ENCODE assay signal across 1 cellular context in the genomic region with DNA sequence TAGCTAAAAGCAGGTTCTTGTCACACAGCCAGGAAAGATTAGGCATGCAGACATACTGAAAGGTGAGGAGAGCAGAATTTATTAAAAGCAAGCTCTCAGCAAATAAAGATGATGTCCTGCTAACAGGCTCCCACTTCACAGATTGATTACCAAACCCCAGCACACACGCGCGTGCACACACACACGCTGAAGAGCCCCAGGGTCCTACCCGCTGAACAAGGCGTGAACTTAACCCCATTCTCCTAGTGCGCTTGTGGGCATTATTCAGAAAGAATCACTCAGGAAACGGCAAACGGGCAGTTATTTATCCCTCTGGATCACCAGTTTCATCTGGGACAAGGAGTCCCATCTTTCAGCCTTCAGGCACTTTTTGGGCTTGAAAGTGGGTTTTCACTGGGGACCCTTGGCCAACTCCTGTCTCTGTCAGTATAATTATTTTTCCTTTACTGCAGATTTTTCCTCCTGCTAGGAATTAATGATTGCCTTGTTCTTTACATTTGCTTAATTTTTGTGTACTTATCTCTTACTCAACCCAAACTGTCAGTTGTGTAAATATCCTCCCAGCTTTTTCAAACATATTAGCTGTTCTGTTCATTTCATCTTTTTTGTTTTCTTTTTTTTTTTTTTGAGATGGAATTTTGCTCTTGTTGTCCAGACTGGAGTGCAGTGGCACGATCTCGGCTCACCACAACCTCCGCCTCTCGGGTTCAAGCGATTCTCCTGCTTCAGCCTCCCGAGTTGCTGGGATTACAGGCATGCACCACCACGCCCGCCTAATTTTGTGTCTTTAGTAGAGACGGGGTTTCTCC.
TF ChIP-seq lines count a peak whose summit lies in the region.

No MANE protein-coding gene starts in this region.

TF ChIP-seq in HepG2, 621 proteins besides CTCF, POLR2A, EP300 and RAD21 (continued from another document and continues in another):
- TF ChIP-seq, protein P1, sequence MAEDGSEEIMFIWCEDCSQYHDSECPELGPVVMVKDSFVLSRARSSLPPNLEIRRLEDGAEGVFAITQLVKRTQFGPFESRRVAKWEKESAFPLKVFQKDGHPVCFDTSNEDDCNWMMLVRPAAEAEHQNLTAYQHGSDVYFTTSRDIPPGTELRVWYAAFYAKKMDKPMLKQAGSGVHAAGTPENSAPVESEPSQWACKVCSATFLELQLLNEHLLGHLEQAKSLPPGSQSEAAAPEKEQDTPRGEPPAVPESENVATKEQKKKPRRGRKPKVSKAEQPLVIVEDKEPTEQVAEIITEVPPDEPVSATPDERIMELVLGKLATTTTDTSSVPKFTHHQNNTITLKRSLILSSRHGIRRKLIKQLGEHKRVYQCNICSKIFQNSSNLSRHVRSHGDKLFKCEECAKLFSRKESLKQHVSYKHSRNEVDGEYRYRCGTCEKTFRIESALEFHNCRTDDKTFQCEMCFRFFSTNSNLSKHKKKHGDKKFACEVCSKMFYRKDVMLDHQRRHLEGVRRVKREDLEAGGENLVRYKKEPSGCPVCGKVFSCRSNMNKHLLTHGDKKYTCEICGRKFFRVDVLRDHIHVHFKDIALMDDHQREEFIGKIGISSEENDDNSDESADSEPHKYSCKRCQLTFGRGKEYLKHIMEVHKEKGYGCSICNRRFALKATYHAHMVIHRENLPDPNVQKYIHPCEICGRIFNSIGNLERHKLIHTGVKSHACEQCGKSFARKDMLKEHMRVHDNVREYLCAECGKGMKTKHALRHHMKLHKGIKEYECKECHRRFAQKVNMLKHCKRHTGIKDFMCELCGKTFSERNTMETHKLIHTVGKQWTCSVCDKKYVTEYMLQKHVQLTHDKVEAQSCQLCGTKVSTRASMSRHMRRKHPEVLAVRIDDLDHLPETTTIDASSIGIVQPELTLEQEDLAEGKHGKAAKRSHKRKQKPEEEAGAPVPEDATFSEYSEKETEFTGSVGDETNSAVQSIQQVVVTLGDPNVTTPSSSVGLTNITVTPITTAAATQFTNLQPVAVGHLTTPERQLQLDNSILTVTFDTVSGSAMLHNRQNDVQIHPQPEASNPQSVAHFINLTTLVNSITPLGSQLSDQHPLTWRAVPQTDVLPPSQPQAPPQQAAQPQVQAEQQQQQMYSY (CRISPR knock-in tag; IDR thresholded peaks at IDR 0.05), result no peak
- no peak for TF ChIP-seq EZH2 (conservative IDR thresholded peaks at IDR 0.05; ENCODE audit: low read depth, low read length)
- TF ChIP-seq ZNF33B (CRISPR knock-in tag; IDR thresholded peaks at IDR 0.05), result no peak
- no peak for TF ChIP-seq BRD4 (CRISPR knock-in tag; IDR thresholded peaks at IDR 0.05)
- no peak for TF ChIP-seq ZFP62 (CRISPR knock-in tag; IDR thresholded peaks at IDR 0.05)
- no peak for TF ChIP-seq SRF (IDR thresholded peaks at IDR 0.05; ENCODE audit: low read depth, low read length)
- no peak for TF ChIP-seq MXI1 (IDR thresholded peaks at IDR 0.05; ENCODE audit: borderline replicate concordance, low read depth, low read length)
- TF ChIP-seq ZNF749 (CRISPR knock-in tag; IDR thresholded peaks at IDR 0.05; ENCODE audit: borderline replicate concordance), result 0 out of 2 replicates have a peak, but pooled peaks have one; percentile 57
- no peak for TF ChIP-seq PCBP2 (optimal IDR thresholded peaks at IDR 0.05; ENCODE audit: low read depth, low read length, poor library complexity, severe bottlenecking)
- TF ChIP-seq, protein P2, sequence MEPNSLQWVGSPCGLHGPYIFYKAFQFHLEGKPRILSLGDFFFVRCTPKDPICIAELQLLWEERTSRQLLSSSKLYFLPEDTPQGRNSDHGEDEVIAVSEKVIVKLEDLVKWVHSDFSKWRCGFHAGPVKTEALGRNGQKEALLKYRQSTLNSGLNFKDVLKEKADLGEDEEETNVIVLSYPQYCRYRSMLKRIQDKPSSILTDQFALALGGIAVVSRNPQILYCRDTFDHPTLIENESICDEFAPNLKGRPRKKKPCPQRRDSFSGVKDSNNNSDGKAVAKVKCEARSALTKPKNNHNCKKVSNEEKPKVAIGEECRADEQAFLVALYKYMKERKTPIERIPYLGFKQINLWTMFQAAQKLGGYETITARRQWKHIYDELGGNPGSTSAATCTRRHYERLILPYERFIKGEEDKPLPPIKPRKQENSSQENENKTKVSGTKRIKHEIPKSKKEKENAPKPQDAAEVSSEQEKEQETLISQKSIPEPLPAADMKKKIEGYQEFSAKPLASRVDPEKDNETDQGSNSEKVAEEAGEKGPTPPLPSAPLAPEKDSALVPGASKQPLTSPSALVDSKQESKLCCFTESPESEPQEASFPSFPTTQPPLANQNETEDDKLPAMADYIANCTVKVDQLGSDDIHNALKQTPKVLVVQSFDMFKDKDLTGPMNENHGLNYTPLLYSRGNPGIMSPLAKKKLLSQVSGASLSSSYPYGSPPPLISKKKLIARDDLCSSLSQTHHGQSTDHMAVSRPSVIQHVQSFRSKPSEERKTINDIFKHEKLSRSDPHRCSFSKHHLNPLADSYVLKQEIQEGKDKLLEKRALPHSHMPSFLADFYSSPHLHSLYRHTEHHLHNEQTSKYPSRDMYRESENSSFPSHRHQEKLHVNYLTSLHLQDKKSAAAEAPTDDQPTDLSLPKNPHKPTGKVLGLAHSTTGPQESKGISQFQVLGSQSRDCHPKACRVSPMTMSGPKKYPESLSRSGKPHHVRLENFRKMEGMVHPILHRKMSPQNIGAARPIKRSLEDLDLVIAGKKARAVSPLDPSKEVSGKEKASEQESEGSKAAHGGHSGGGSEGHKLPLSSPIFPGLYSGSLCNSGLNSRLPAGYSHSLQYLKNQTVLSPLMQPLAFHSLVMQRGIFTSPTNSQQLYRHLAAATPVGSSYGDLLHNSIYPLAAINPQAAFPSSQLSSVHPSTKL (CRISPR knock-in tag; IDR thresholded peaks at IDR 0.05), result peak; percentile 93
- TF ChIP-seq, protein P3, sequence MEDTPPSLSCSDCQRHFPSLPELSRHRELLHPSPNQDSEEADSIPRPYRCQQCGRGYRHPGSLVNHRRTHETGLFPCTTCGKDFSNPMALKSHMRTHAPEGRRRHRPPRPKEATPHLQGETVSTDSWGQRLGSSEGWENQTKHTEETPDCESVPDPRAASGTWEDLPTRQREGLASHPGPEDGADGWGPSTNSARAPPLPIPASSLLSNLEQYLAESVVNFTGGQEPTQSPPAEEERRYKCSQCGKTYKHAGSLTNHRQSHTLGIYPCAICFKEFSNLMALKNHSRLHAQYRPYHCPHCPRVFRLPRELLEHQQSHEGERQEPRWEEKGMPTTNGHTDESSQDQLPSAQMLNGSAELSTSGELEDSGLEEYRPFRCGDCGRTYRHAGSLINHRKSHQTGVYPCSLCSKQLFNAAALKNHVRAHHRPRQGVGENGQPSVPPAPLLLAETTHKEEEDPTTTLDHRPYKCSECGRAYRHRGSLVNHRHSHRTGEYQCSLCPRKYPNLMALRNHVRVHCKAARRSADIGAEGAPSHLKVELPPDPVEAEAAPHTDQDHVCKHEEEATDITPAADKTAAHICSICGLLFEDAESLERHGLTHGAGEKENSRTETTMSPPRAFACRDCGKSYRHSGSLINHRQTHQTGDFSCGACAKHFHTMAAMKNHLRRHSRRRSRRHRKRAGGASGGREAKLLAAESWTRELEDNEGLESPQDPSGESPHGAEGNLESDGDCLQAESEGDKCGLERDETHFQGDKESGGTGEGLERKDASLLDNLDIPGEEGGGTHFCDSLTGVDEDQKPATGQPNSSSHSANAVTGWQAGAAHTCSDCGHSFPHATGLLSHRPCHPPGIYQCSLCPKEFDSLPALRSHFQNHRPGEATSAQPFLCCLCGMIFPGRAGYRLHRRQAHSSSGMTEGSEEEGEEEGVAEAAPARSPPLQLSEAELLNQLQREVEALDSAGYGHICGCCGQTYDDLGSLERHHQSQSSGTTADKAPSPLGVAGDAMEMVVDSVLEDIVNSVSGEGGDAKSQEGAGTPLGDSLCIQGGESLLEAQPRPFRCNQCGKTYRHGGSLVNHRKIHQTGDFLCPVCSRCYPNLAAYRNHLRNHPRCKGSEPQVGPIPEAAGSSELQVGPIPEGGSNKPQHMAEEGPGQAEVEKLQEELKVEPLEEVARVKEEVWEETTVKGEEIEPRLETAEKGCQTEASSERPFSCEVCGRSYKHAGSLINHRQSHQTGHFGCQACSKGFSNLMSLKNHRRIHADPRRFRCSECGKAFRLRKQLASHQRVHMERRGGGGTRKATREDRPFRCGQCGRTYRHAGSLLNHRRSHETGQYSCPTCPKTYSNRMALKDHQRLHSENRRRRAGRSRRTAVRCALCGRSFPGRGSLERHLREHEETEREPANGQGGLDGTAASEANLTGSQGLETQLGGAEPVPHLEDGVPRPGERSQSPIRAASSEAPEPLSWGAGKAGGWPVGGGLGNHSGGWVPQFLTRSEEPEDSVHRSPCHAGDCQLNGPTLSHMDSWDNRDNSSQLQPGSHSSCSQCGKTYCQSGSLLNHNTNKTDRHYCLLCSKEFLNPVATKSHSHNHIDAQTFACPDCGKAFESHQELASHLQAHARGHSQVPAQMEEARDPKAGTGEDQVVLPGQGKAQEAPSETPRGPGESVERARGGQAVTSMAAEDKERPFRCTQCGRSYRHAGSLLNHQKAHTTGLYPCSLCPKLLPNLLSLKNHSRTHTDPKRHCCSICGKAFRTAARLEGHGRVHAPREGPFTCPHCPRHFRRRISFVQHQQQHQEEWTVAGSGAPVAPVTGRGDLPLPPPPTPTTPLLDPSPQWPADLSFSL (CRISPR knock-in tag; IDR thresholded peaks at IDR 0.05), result no peak
- TF ChIP-seq BRCA1 (CRISPR knock-in tag; IDR thresholded peaks at IDR 0.05), result peak; percentile 75; the same call in 1 of the 2 replicates
- no peak for TF ChIP-seq CAMTA2 (CRISPR knock-in tag; IDR thresholded peaks at IDR 0.05; ENCODE audit: borderline replicate concordance)
- peak; percentile 64; the same call in 1 of the 2 replicates for TF ChIP-seq TGIF2 (CRISPR knock-in tag; IDR thresholded peaks at IDR 0.05)
- TF ChIP-seq, protein P4, sequence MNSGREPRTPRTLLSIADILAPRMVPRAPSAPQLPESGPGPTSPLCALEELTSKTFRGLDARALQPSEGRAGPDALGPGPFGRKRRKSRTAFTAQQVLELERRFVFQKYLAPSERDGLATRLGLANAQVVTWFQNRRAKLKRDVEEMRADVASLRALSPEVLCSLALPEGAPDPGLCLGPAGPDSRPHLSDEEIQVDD (CRISPR knock-in tag; IDR thresholded peaks at IDR 0.05; ENCODE audit: borderline replicate concordance), result no peak
- TF ChIP-seq ZNF10 (CRISPR knock-in tag; IDR thresholded peaks at IDR 0.05; ENCODE audit: borderline replicate concordance, low read depth), result no peak
- no peak for TF ChIP-seq MATR3 (CRISPR knock-in tag; IDR thresholded peaks at IDR 0.05)
- no peak for TF ChIP-seq ZNF564 (CRISPR knock-in tag; IDR thresholded peaks at IDR 0.05)
- TF ChIP-seq SNRNP70 (IDR thresholded peaks at IDR 0.05; ENCODE audit: low read depth, low read length), result no peak
- no peak for TF ChIP-seq PLRG1 (conservative IDR thresholded peaks at IDR 0.05)
- TF ChIP-seq ZKSCAN8 (CRISPR knock-in tag; IDR thresholded peaks at IDR 0.05; ENCODE audit: borderline replicate concordance), result peak; percentile 81; the same call in 1 of the 2 replicates
- TF ChIP-seq SMARCC2 (IDR thresholded peaks at IDR 0.05), result no peak
- no peak for TF ChIP-seq ZNF121 (CRISPR knock-in tag; IDR thresholded peaks at IDR 0.05)
- TF ChIP-seq KLF11 (CRISPR knock-in tag; IDR thresholded peaks at IDR 0.05), result no peak
- TF ChIP-seq ZNF652 (CRISPR knock-in tag; IDR thresholded peaks at IDR 0.05; ENCODE audit: borderline replicate concordance, low read depth), result no peak
- TF ChIP-seq, protein P5, sequence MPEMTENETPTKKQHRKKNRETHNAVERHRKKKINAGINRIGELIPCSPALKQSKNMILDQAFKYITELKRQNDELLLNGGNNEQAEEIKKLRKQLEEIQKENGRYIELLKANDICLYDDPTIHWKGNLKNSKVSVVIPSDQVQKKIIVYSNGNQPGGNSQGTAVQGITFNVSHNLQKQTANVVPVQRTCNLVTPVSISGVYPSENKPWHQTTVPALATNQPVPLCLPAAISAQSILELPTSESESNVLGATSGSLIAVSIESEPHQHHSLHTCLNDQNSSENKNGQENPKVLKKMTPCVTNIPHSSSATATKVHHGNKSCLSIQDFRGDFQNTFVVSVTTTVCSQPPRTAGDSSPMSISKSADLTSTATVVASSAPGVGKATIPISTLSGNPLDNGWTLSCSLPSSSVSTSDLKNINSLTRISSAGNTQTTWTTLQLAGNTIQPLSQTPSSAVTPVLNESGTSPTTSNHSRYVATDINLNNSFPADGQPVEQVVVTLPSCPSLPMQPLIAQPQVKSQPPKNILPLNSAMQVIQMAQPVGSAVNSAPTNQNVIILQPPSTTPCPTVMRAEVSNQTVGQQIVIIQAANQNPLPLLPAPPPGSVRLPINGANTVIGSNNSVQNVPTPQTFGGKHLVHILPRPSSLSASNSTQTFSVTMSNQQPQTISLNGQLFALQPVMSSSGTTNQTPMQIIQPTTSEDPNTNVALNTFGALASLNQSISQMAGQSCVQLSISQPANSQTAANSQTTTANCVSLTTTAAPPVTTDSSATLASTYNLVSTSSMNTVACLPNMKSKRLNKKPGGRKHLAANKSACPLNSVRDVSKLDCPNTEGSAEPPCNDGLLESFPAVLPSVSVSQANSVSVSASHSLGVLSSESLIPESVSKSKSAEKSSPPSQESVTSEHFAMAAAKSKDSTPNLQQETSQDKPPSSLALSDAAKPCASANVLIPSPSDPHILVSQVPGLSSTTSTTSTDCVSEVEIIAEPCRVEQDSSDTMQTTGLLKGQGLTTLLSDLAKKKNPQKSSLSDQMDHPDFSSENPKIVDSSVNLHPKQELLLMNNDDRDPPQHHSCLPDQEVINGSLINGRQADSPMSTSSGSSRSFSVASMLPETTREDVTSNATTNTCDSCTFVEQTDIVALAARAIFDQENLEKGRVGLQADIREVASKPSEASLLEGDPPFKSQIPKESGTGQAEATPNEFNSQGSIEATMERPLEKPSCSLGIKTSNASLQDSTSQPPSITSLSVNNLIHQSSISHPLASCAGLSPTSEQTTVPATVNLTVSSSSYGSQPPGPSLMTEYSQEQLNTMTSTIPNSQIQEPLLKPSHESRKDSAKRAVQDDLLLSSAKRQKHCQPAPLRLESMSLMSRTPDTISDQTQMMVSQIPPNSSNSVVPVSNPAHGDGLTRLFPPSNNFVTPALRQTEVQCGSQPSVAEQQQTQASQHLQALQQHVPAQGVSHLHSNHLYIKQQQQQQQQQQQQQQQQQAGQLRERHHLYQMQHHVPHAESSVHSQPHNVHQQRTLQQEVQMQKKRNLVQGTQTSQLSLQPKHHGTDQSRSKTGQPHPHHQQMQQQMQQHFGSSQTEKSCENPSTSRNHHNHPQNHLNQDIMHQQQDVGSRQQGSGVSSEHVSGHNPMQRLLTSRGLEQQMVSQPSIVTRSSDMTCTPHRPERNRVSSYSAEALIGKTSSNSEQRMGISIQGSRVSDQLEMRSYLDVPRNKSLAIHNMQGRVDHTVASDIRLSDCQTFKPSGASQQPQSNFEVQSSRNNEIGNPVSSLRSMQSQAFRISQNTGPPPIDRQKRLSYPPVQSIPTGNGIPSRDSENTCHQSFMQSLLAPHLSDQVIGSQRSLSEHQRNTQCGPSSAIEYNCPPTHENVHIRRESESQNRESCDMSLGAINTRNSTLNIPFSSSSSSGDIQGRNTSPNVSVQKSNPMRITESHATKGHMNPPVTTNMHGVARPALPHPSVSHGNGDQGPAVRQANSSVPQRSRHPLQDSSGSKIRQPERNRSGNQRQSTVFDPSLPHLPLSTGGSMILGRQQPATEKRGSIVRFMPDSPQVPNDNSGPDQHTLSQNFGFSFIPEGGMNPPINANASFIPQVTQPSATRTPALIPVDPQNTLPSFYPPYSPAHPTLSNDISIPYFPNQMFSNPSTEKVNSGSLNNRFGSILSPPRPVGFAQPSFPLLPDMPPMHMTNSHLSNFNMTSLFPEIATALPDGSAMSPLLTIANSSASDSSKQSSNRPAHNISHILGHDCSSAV (CRISPR knock-in tag; IDR thresholded peaks at IDR 0.05; ENCODE audit: borderline replicate concordance), result no peak
- no peak for TF ChIP-seq ZNF773 (CRISPR knock-in tag; IDR thresholded peaks at IDR 0.05; ENCODE audit: borderline replicate concordance)
- no peak for TF ChIP-seq HNRNPL (IDR thresholded peaks at IDR 0.05; ENCODE audit: low read depth, low read length)
